ENCODE assay signal across 13 cellular contexts in the genomic region with DNA sequence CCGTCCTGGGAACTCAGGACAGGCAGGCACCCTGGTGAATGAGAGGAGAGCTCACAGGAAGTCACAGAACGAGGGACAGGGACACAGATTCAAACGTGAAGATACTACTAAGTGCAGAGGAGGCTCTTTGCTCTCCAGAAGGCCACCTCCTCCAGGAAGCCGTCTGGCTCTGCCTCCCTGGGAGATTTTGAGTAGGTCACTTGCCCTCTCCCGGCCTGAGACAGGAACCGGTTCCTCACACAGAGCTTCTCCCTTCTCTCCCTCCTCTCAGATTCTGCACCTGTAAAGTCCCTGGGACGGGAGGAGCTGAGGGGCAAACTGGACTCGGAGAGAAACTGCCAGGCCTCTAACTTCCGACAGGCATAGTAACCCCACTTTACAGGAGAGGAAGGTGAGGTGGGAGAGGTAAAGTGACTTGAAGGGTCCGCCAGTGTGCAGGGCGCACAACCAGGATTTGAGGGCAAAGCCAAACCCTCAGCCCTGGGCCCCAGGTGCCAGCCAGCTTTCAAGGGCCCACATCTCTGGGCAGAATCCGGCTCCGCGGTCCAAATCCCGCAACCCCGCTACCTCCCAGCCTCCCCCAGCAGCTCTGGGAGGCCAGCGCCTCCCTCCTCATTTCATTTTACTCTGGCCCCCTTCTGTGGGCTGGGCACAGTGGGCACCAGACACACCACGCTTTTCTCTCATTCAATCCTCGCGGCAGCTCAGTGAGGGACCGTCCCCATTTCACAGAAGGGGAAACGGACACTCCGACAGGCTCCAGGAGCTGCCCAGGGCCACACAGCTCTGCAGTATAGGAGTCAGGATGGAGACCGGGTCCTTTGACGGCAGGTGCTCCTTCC.
DNase-seq lines count a peak whose midpoint lies in the region; ATAC-seq and TF ChIP-seq lines count a peak whose summit lies in the region.
"Had no signal": no experiment of that assay in that cellular context is flagged by ENCODE, and none has a peak within 500 bp of the region (broad histone marks: within the 10 kb centered on the region; RNA-seq: fewer than 3 reads in every experiment).

No MANE protein-coding gene starts in this region.

- H3K36me3 Mint-ChIP-seq in activated CD8-positive, alpha-beta memory T cell treated with anti-CD3 and anti-CD28 coated beads, Interleukin-2, amount 10 ng/mL, durations not matched to agents 7 days and 5 days, result no peaks in the 10 kb centered on the region
- H3K36me3 Mint-ChIP-seq: activated naive CD8-positive, alpha-beta T cell treated with anti-CD3 and anti-CD28 coated beads for 36 hours had no signal

- DNase-seq in activated CD8-positive, alpha-beta memory T cell treated with anti-CD3 and anti-CD28 coated beads, Interleukin-2, amount 10 ng/mL, durations not matched to agents 7 days and 5 days, result peak; percentile 35
- DNase-seq in mesenteric fat pad (ENCODE audit: low spot score), result peak; percentile 88
- no peak for DNase-seq in SHP77 (lab: John Stamatoyannopoulos, UW)
- DNase-seq in H7, result no peak
- DNase-seq: activated naive CD8-positive, alpha-beta T cell treated with anti-CD3 and anti-CD28 coated beads for 36 hours; C1 segment of cervical spinal cord; EL; NCI-H1092 had no signal

- H3K27ac Mint-ChIP-seq in activated CD8-positive, alpha-beta memory T cell treated with anti-CD3 and anti-CD28 coated beads, Interleukin-2, amount 10 ng/mL, durations not matched to agents 7 days and 5 days, result no peak overlapping the region
- H3K27ac Mint-ChIP-seq: activated naive CD8-positive, alpha-beta T cell treated with anti-CD3 and anti-CD28 coated beads for 36 hours had no signal

- POLR2A ChIA-PET in HEK293 (lab: Yijun Ruan, JAX), result interaction anchor here (0.7 to 2.9 kb wide), 9 partner anchors 9 to 347 kb away, joined by 3 to 30 read pairs (median 3); a partner anchor contains a TSS

- H3K9ac ChIP-seq in subcutaneous abdominal adipose tissue (ENCODE audit: low read length in 5 of 5), result peak overlapping the region in 2 of 5 donors; percentile 43 to 56

- H3K9me3 ChIP-seq in HEK293 (ENCODE audit: control insufficient read depth, insufficient read depth, low read depth, low read length) (no peaks in the 10 kb centered on the region), subcutaneous abdominal adipose tissue (ENCODE audit: control insufficient read depth in 5 of 5, low read length in 5 of 5) (no peaks in the 10 kb centered on the region)

- no peak overlapping the region for H3K4me3 Mint-ChIP-seq in activated CD8-positive, alpha-beta memory T cell treated with anti-CD3 and anti-CD28 coated beads, Interleukin-2, amount 10 ng/mL, durations not matched to agents 7 days and 5 days

- no peak overlapping the region for H3K4me3 ChIP-seq in HEK293 (ENCODE audit: low read depth, low read length)
- H3K4me3 ChIP-seq in subcutaneous abdominal adipose tissue (ENCODE audit: low read depth in 1 of 5, low read length in 5 of 5), result no peak overlapping the region
- H3K4me3 ChIP-seq in H7 (ENCODE audit: insufficient read depth, low read depth, low read length), result no peak overlapping the region

- ATAC-seq in activated CD8-positive, alpha-beta memory T cell treated with anti-CD3 and anti-CD28 coated beads, Interleukin-2, amount 10 ng/mL, durations not matched to agents 7 days and 5 days, result no peak
- no peak for ATAC-seq in HG03521 (IDR thresholded peaks at IDR 0.05; ENCODE audit: unreplicated experiment)
- ATAC-seq in HG02938 (IDR thresholded peaks at IDR 0.05; ENCODE audit: unreplicated experiment), result no peak

- peak overlapping the region; percentile 42 for H3K27ac ChIP-seq in HEK293 (ENCODE audit: extremely low read depth, low read depth, low read length)
- peak overlapping the region; percentile 23 for H3K27ac ChIP-seq in subcutaneous abdominal adipose tissue (ENCODE audit: low read depth, low read length)
- H3K27ac ChIP-seq: VCaP had no signal

- CTCF ChIA-PET in HEK293 (lab: Yijun Ruan, JAX), result interaction anchor here (0.5 to 6.5 kb wide), 77 partner anchors 7 to 995 kb away, joined by 3 to 139 read pairs (median 5); a partner anchor contains a TSS
- CTCF ChIA-PET in activated CD8-positive, alpha-beta memory T cell treated with anti-CD3 and anti-CD28 coated beads, Interleukin-2, amount 10 ng/mL, durations not matched to agents 7 days and 5 days (lab: Charles Lee), result interaction anchor here (0.6 to 5.4 kb wide), 40 partner anchors 10 to 1021 kb away, joined by 3 to 77 read pairs (median 4); no protein-coding TSS in a partner anchor

- no peak for TF ChIP-seq CTCF in HEK293 (tag by site-specific recombination; IDR thresholded peaks at IDR 0.05)

- H3K27me3 Mint-ChIP-seq in activated CD8-positive, alpha-beta memory T cell treated with anti-CD3 and anti-CD28 coated beads, Interleukin-2, amount 10 ng/mL, durations not matched to agents 7 days and 5 days, result peaks cover 24% of the 10 kb centered on the region

- peaks cover 4% of the 10 kb centered on the region for H3K4me1 Mint-ChIP-seq in activated CD8-positive, alpha-beta memory T cell treated with anti-CD3 and anti-CD28 coated beads, Interleukin-2, amount 10 ng/mL, durations not matched to agents 7 days and 5 days

- H3K4me1 ChIP-seq in HEK293 (ENCODE audit: control insufficient read depth, insufficient read depth, low read length) (peaks cover 7% of the 10 kb centered on the region), subcutaneous abdominal adipose tissue (ENCODE audit: control insufficient read depth in 5 of 5, insufficient read depth in 5 of 5, low read length in 5 of 5) (peaks cover 5 to 27% (median 25%) of the 10 kb centered on the region in 5 donors)

- no peaks in the 10 kb centered on the region for H3K9me3 Mint-ChIP-seq in activated CD8-positive, alpha-beta memory T cell treated with anti-CD3 and anti-CD28 coated beads, Interleukin-2, amount 10 ng/mL, durations not matched to agents 7 days and 5 days (ENCODE audit: low read depth)
- H3K9me3 Mint-ChIP-seq: activated naive CD8-positive, alpha-beta T cell treated with anti-CD3 and anti-CD28 coated beads for 36 hours had no signal

- H3K36me3 ChIP-seq in HEK293 (ENCODE audit: control insufficient read depth in 2 of 2, insufficient read depth in 1 of 2, low read length in 2 of 2) (no peaks in the 10 kb centered on the region), subcutaneous abdominal adipose tissue (ENCODE audit: control insufficient read depth in 5 of 5, insufficient read depth in 5 of 5, low read length in 5 of 5) (no peaks in the 10 kb centered on the region), H7 (replicated peaks; ENCODE audit: control insufficient read depth, insufficient read depth, low read length) (no peaks in the 10 kb centered on the region)

- H3K27me3 ChIP-seq in subcutaneous abdominal adipose tissue (ENCODE audit: control insufficient read depth in 5 of 5, insufficient read depth in 4 of 5, low read length in 5 of 5), result no peaks in the 10 kb centered on the region
- H3K27me3 ChIP-seq in H7 (ENCODE audit: control insufficient read depth, insufficient read depth, low read length), result no peaks in the 10 kb centered on the region; the same call in 1 of the 2 replicates

TF ChIP-seq in HEK293, 187 proteins besides CTCF, POLR2A, EP300 and RAD21:
- no peak for TF ChIP-seq ZNF555 (tag by site-specific recombination; conservative IDR thresholded peaks at IDR 0.05)
- TF ChIP-seq, protein P1, sequence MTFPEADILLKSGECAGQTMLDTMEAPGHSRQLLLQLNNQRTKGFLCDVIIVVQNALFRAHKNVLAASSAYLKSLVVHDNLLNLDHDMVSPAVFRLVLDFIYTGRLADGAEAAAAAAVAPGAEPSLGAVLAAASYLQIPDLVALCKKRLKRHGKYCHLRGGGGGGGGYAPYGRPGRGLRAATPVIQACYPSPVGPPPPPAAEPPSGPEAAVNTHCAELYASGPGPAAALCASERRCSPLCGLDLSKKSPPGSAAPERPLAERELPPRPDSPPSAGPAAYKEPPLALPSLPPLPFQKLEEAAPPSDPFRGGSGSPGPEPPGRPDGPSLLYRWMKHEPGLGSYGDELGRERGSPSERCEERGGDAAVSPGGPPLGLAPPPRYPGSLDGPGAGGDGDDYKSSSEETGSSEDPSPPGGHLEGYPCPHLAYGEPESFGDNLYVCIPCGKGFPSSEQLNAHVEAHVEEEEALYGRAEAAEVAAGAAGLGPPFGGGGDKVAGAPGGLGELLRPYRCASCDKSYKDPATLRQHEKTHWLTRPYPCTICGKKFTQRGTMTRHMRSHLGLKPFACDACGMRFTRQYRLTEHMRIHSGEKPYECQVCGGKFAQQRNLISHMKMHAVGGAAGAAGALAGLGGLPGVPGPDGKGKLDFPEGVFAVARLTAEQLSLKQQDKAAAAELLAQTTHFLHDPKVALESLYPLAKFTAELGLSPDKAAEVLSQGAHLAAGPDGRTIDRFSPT (tag by site-specific recombination; IDR thresholded peaks at IDR 0.05), result 0 out of 2 replicates have a peak, but pooled peaks have one; percentile 21
- TF ChIP-seq ZNF140 (tag by site-specific recombination; IDR thresholded peaks at IDR 0.05), result no peak
- no peak for TF ChIP-seq ZFP37 (tag by site-specific recombination; IDR thresholded peaks at IDR 0.05)
- TF ChIP-seq, protein P2, sequence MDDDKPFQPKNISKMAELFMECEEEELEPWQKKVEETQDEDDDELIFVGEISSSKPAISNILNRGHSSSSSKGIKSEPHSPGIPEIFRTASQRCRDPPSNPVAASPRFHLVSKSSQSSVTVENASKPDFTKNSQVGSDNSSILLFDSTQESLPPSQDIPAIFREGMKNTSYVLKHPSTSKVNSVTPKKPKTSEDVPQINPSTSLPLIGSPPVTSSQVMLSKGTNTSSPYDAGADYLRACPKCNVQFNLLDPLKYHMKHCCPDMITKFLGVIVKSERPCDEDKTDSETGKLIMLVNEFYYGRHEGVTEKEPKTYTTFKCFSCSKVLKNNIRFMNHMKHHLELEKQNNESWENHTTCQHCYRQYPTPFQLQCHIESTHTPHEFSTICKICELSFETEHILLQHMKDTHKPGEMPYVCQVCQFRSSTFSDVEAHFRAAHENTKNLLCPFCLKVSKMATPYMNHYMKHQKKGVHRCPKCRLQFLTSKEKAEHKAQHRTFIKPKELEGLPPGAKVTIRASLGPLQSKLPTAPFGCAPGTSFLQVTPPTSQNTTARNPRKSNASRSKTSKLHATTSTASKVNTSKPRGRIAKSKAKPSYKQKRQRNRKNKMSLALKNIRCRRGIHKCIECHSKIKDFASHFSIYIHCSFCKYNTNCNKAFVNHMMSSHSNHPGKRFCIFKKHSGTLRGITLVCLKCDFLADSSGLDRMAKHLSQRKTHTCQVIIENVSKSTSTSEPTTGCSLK (tag by site-specific recombination; IDR thresholded peaks at IDR 0.05), result no peak
- TF ChIP-seq ZNF221 (tag by site-specific recombination; IDR thresholded peaks at IDR 0.05; ENCODE audit: borderline replicate concordance), result no peak
TF ChIP-seq in HEK293: peak in this region for 1.

Comparison
In these comparisons a context has a peak if more than half of its experiments do, and no peak if none do; other contexts are left out.
1. DNase-seq: peak in activated CD8-positive, alpha-beta memory T cell treated with anti-CD3 and anti-CD28 coated beads, Interleukin-2, amount 10 ng/mL, durations not matched to agents 7 days and 5 days (single experiment) and mesenteric fat pad (single experiment); none in SHP77 (0 of 2) and H7 (single experiment).